Comparison of ENCODE assay signal across 10 cellular contexts in genomic region chr14:85535916-85536834, GRCh38. TPM values are rescaled to one million over a fixed set of nuclear protein-coding genes. Genes with fewer than 3 reads are reported as not detected.
A peak's percentile ranks its signal among the peaks of the same experiment; 100 is the strongest.
DNase-seq lines count a peak whose midpoint lies in the region; ATAC-seq and TF ChIP-seq lines count a peak whose summit lies in the region.
"Had no signal": no experiment of that assay in that cellular context is flagged by ENCODE, and none has a peak within 500 bp of the region (broad histone marks: within the 10 kb centered on the region; RNA-seq: fewer than 3 reads in every experiment).

No MANE protein-coding gene starts in this region.

- ATAC-seq in GM19324 (IDR thresholded peaks at IDR 0.05; ENCODE audit: low FRiP score, unreplicated experiment): no peak

- TF ChIP-seq CTCF in VCaP (conservative IDR thresholded peaks at IDR 0.05) (peak; percentile 73), hepatocyte (IDR thresholded peaks at IDR 0.05; ENCODE audit: poor library complexity) (peak; percentile 65), thyroid gland (IDR thresholded peaks at IDR 0.05) (peak in 3 of 6 experiments; percentile 50 to 72 (median 53))

- H3K9me3 ChIP-seq in hepatocyte (ENCODE audit: low read depth) (no peaks in the 10 kb centered on the region), thyroid gland (no peaks in the 10 kb centered on the region)

- peaks cover 21% of the 10 kb centered on the region for H4K20me1 ChIP-seq in hepatocyte (ENCODE audit: insufficient read depth, poor library complexity, severe bottlenecking)
- H4K20me1 ChIP-seq: BLaER1 had no signal

- H3K27ac ChIP-seq in VCaP: no peak overlapping the region
- H3K27ac ChIP-seq in hepatocyte: peak overlapping the region; percentile 75
- peak overlapping the region in 2 of 3 donors; percentile 1 to 79 for H3K27ac ChIP-seq in thyroid gland
- H3K27ac ChIP-seq: BLaER1 had no signal

- intact Hi-C loops in thyroid gland (cut with DNase I): no loop called here

- H2AFZ ChIP-seq in hepatocyte: peak overlapping the region; percentile 1

- H3K9me2 ChIP-seq in hepatocyte (replicated peaks; ENCODE audit: insufficient read depth): no peaks in the 10 kb centered on the region

- DNase-seq in DMS153 treated with DMSO at 0.1 percent for 48 hours (lab: John Stamatoyannopoulos, UW; ENCODE audit: unreplicated experiment) (peak; percentile 70), DMS153 (lab: John Stamatoyannopoulos, UW) (no peak), hepatocyte (ENCODE audit: low spot score) (peak; percentile 64), thyroid gland (peak; percentile 29 to 32), epidermal melanocyte (ENCODE audit: insufficient read length, low spot score) (no peak)
- DNase-seq in activated effector memory CD4-positive, alpha-beta T cell treated with Interleukin-2 at 50 U/mL for 16 hours: no peak
- DNase-seq: naive B cell had no signal

- TF ChIP-seq POLR2A in thyroid gland (IDR thresholded peaks at IDR 0.05): no peak

- H3K4me2 ChIP-seq in hepatocyte: peak overlapping the region; percentile 86
- H3K4me2 ChIP-seq: BLaER1 had no signal

- H3K27me3 ChIP-seq in hepatocyte (peaks cover 8% of the 10 kb centered on the region), thyroid gland (no peaks in the 10 kb centered on the region)
- H3K27me3 ChIP-seq: BLaER1 had no signal

- peaks cover 70% of the 10 kb centered on the region for H3K79me2 ChIP-seq in hepatocyte

- H3K4me1 ChIP-seq in hepatocyte (ENCODE audit: insufficient read depth) (no peaks in the 10 kb centered on the region), thyroid gland (peaks cover 0 to 19% of the 10 kb centered on the region in 2 donors)
- H3K4me1 ChIP-seq: BLaER1 had no signal

- H3K36me3 ChIP-seq in hepatocyte (replicated peaks; ENCODE audit: insufficient read depth, low read depth) (no peaks in the 10 kb centered on the region), thyroid gland (no peaks in the 10 kb centered on the region)
- H3K36me3 ChIP-seq: BLaER1 had no signal

- WGBS in hepatocyte (ENCODE audit: low lambda C conversion rate, missing lambda C conversion rate): 13% methylated on average over 8 of the region's 8 CpGs
- WGBS in thyroid gland, 2 donors: 16 to 17% methylated on average over 8 of the region's 8 CpGs

- H3K4me3 ChIP-seq in hepatocyte (peak overlapping the region; percentile 71), thyroid gland (replicated peaks in 1 of 3) (no peak overlapping the region)
- H3K4me3 ChIP-seq: BLaER1 had no signal

RNA-seq across cellular contexts. Expression of gene FLRT2, which starts 6.2 kb away (rescaled TPM):
- total RNA-seq in hepatocyte (42.3 and 48.0 TPM in 2 replicates), thyroid gland (10 to 100 TPM in 3 of 4 donors, 1 to 10 TPM in 1; 9.3 to 38.9 (median 23.5) TPM)
- polyA plus RNA-seq in hepatocyte: 31.3 and 32.9 TPM in 2 replicates

Comparison
In these comparisons a context has a peak if more than half of its experiments do, and no peak if none do; other contexts are left out.
1. DNase-seq: peak in DMS153 treated with DMSO at 0.1 percent for 48 hours (single experiment), hepatocyte (single experiment) and thyroid gland (2 of 2); none in DMS153 (single experiment), epidermal melanocyte (single experiment) and activated effector memory CD4-positive, alpha-beta T cell treated with Interleukin-2 at 50 U/mL for 16 hours (single experiment).